ENCODE assay signal across 1 cellular context in genomic region chr17:7989781-7990655, GRCh38.
TF ChIP-seq lines count a peak whose summit lies in the region.

No MANE protein-coding gene starts in this region.

TF ChIP-seq in HepG2, 621 proteins besides CTCF, POLR2A, EP300 and RAD21 (continued from another document and continues in another):
- TF ChIP-seq HNF1A (IDR thresholded peaks at IDR 0.05; ENCODE audit: low read depth) (no peak), HNF1A (CRISPR knock-in tag; IDR thresholded peaks at IDR 0.05; ENCODE audit: borderline replicate concordance) (no peak), TBX2 (CRISPR knock-in tag; IDR thresholded peaks at IDR 0.05; ENCODE audit: borderline replicate concordance) (peak; percentile 53; the same call in 1 of the 2 replicates), HNRNPUL1 (IDR thresholded peaks at IDR 0.05; ENCODE audit: low read depth, low read length) (no peak), ZNF383 (CRISPR knock-in tag; IDR thresholded peaks at IDR 0.05; ENCODE audit: borderline replicate concordance) (no peak), MLXIP (CRISPR knock-in tag; IDR thresholded peaks at IDR 0.05; ENCODE audit: borderline replicate concordance) (no peak), MIER3 (CRISPR knock-in tag; IDR thresholded peaks at IDR 0.05; ENCODE audit: borderline replicate concordance) (peak; percentile 48; the same call in 1 of the 2 replicates), DPF2 (CRISPR knock-in tag; IDR thresholded peaks at IDR 0.05; ENCODE audit: borderline replicate concordance, low read depth) (no peak), HNRNPK (IDR thresholded peaks at IDR 0.05; ENCODE audit: low read depth, low read length, poor library complexity, severe bottlenecking) (no peak), ZNF720 (CRISPR knock-in tag; IDR thresholded peaks at IDR 0.05) (no peak), MXI1 (IDR thresholded peaks at IDR 0.05; ENCODE audit: borderline replicate concordance, low read depth, low read length) (peak; percentile 56; the same call in 1 of the 3 replicates), CBFB (CRISPR knock-in tag; IDR thresholded peaks at IDR 0.05) (0 out of 2 replicates have a peak, but pooled peaks have one; percentile 39), REXO4 (CRISPR knock-in tag; IDR thresholded peaks at IDR 0.05; ENCODE audit: borderline replicate concordance) (no peak), SOX13 (IDR thresholded peaks at IDR 0.05) (no peak), SOX13 (CRISPR knock-in tag; conservative IDR thresholded peaks at IDR 0.05 in 1 of 2, IDR thresholded peaks at IDR 0.05 in 1 of 2) (no peak), ZBTB42 (CRISPR knock-in tag; IDR thresholded peaks at IDR 0.05) (no peak), ZHX2 (IDR thresholded peaks at IDR 0.05; ENCODE audit: low read depth) (no peak), ZHX2 (CRISPR knock-in tag; IDR thresholded peaks at IDR 0.05; ENCODE audit: borderline replicate concordance) (no peak), FOXA1 (IDR thresholded peaks at IDR 0.05) (no peak), FOXA1 (CRISPR knock-in tag; IDR thresholded peaks at IDR 0.05) (no peak), ZC3H4 (CRISPR knock-in tag; IDR thresholded peaks at IDR 0.05; ENCODE audit: borderline replicate concordance) (no peak), SIN3A (IDR thresholded peaks at IDR 0.05; ENCODE audit: borderline replicate concordance, low read depth, low read length) (no peak), ZBTB39 (CRISPR knock-in tag; IDR thresholded peaks at IDR 0.05) (no peak), FOXP4 (CRISPR knock-in tag; IDR thresholded peaks at IDR 0.05) (no peak), ATF5 (CRISPR knock-in tag; IDR thresholded peaks at IDR 0.05; ENCODE audit: low read depth) (no peak), SATB2 (CRISPR knock-in tag; IDR thresholded peaks at IDR 0.05) (no peak), TOPORS (CRISPR knock-in tag; IDR thresholded peaks at IDR 0.05) (no peak), PHF8 (CRISPR knock-in tag; IDR thresholded peaks at IDR 0.05) (peak; percentile 50), ZNF503 (CRISPR knock-in tag; IDR thresholded peaks at IDR 0.05) (no peak), ZNF260 (CRISPR knock-in tag; IDR thresholded peaks at IDR 0.05; ENCODE audit: borderline replicate concordance, low read depth) (no peak), U2AF2 (IDR thresholded peaks at IDR 0.05; ENCODE audit: low read depth, low read length) (no peak), IKZF5 (CRISPR knock-in tag; IDR thresholded peaks at IDR 0.05) (no peak), ZFP62 (CRISPR knock-in tag; IDR thresholded peaks at IDR 0.05) (no peak), KDM5B (CRISPR knock-in tag; IDR thresholded peaks at IDR 0.05; ENCODE audit: borderline replicate concordance) (peak; percentile 91), SMAD1 (CRISPR knock-in tag; IDR thresholded peaks at IDR 0.05; ENCODE audit: borderline replicate concordance, low read depth) (no peak), CSRNP2 (CRISPR knock-in tag; conservative IDR thresholded peaks at IDR 0.05; ENCODE audit: low read depth) (no peak)
